ENCODE assay signal across 16 cellular contexts in the genomic region with DNA sequence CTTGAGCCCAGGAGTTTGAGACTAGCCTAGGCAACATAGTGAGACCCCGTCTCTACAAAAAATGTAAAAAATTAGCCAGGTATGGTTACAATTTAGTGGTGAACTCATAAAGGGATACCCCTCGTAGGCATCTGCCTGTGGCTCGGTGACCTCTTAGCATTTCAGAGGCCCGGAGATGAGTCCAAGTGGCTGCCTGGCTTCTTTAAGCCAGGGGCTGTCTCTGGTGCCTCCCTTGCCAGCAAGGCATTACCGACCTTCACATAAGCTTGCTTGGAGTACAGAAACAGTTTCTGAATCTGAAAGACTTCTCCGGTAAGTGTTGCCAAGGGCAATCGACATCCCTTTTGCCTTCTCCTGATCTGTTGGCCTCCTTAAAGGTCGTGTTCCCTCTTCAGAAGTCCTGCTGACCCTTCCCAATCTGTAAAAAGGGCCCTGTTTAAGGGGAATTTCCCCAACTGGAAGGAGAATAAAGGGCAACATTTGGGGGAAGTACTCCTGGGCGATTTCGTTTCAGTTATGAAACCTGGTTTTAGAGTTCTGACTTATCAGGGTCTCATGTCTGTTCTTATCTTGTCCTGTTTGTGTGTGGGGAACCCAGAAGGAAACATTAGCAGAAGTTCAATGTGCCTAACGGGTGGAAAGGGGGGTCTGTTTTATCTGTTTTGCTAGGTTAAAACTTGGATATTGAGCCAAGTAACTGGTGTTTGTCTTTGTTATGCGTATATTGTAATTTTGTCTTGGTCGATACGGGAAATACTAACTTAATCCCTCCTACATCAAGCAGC.
"Had no signal": no experiment of that assay in that cellular context is flagged by ENCODE, and none has a peak within 500 bp of the region (broad histone marks: within the 10 kb centered on the region; RNA-seq: fewer than 3 reads in every experiment).

No MANE protein-coding gene starts in this region.

- DNase-seq: effector CD4-positive, alpha-beta T cell; endodermal cell; foreskin melanocyte; head of caudate nucleus; hippocampal formation; left colon; mammary epithelial cell; mucosa of descending colon; naive thymus-derived CD8-positive, alpha-beta T cell; sigmoid colon; stimulated activated CD4-positive, alpha-beta T cell treated with anti-CD3 and anti-CD28 coated beads, Interleukin-12 subunit alpha, Interleukin-12 subunit beta, amount 100 ng/mL, for 4 hours had no signal

- ATAC-seq: left colon; mucosa of descending colon; naive thymus-derived CD8-positive, alpha-beta T cell had no signal

- H3K27me3 ChIP-seq: right atrium auricular region, sigmoid colon, tibial nerve had no signal

- H3K27ac ChIP-seq: coronary artery, right atrium auricular region, sigmoid colon, skin epidermis, tibial nerve had no signal

- H3K4me3 ChIP-seq: coronary artery, mucosa of descending colon, right atrium auricular region, sigmoid colon, skin epidermis, tibial nerve had no signal

- H3K4me1 ChIP-seq: sigmoid colon, tibial nerve had no signal

- FAIRE-seq: endothelial cell of umbilical vein had no signal

- H3K9me3 ChIP-seq: mucosa of descending colon, right atrium auricular region, sigmoid colon, tibial nerve had no signal
